Comparison of ENCODE assay signal across 15 cellular contexts in the genomic region with DNA sequence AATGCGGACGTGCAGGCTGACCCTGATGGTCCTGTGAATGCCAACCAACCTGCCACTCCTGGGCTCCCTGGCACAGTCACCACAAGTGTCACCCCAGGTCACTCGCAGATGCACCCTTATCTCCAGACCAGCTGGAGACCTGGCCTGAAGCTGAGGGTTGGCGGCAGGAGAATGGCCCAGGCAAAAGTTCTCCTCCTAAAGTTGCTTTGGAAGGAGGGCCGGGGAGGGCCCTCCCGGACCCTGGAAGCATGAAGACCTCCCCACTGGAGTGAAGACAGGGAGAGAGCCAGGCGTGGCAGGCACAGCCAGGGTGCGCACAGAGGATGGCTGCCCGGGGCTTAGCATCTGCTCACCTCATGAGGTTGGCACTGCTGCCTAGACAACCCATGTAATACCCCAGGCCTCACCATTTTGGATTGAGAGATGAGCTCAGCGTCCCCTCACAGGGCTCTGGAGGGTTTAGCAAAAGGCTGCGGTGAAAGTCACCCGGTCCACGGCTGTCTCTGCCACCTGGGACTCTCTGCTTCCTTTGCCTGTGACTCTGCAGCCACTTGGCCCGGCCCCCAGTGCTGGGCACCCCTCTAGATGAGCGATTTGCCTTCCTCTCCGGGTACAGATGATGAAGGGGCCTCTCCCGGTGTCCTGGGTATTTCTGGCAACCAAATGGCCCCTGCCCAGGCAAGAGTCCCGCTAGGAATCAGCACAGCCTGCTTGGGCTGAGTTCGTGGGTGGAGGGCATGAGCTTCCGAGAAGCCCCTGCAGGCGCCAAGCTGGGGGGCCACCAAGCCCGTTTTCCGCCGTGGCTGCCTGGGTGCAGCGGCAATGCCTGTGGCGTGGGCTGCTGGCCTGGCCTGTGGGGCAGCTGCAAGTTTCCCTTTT.
"Had no signal": no experiment of that assay in that cellular context is flagged by ENCODE, and none has a peak within 500 bp of the region (broad histone marks: within the 10 kb centered on the region; RNA-seq: fewer than 3 reads in every experiment).

No MANE protein-coding gene starts in this region.

- H3K27ac ChIP-seq: body of pancreas, esophagus squamous epithelium, ovary, sigmoid colon had no signal

- H3K9me3 Mint-ChIP-seq: nephron progenitor cell; stimulated activated naive CD8-positive, alpha-beta T cell treated with anti-CD3 and anti-CD28 coated beads, Interleukin-15, Interleukin-2, amounts not matched to agents 100 ng/mL and 50 ng/mL, for 24 hours had no signal

- H3K27me3 ChIP-seq: body of pancreas, ovary had no signal

- DNase-seq: activated CD4-positive, alpha-beta T cell treated with anti-CD3 and anti-CD28 coated beads, Interleukin-2, amount 50 U/mL, for 1 hour; activated naive CD4-positive, alpha-beta T cell treated with anti-CD3 and anti-CD28 coated beads, Interleukin-2, amount 50 U/mL, for 16 hours; activated T-cell treated with anti-CD3 and anti-CD28 coated beads, Interleukin-2, amount 50 U/mL, for 1 hour; body of pancreas; esophagus squamous epithelium; glutamatergic neuron; mucosa of descending colon; nephron progenitor cell; ovary; sigmoid colon; stimulated activated CD4-positive, alpha-beta T cell treated with anti-CD3 and anti-CD28 coated beads, Interleukin-2, amount 100 ng/mL, for 48 hours; T-helper 17 cell had no signal

- H3K4me1 ChIP-seq: body of pancreas had no signal

- FAIRE-seq: endometrium, TTC549 had no signal

- ATAC-seq: body of pancreas, mucosa of descending colon, T-helper 17 cell had no signal

- H3K27ac Mint-ChIP-seq: stimulated activated naive CD8-positive, alpha-beta T cell treated with anti-CD3 and anti-CD28 coated beads, Interleukin-15, Interleukin-2, amounts not matched to agents 100 ng/mL and 50 ng/mL, for 24 hours had no signal

- H3K9me3 ChIP-seq: body of pancreas, esophagus squamous epithelium, mucosa of descending colon, ovary, sigmoid colon had no signal

- H3K4me3 Mint-ChIP-seq: stimulated activated naive CD8-positive, alpha-beta T cell treated with anti-CD3 and anti-CD28 coated beads, Interleukin-15, Interleukin-2, amounts not matched to agents 100 ng/mL and 50 ng/mL, for 24 hours; T-helper 17 cell had no signal

- H3K36me3 ChIP-seq: esophagus squamous epithelium, ovary, sigmoid colon had no signal

- H3K4me3 ChIP-seq: body of pancreas, esophagus squamous epithelium, mucosa of descending colon, ovary, sigmoid colon had no signal
